Comparison of ENCODE assay signal across 8 cellular contexts in the genomic region with DNA sequence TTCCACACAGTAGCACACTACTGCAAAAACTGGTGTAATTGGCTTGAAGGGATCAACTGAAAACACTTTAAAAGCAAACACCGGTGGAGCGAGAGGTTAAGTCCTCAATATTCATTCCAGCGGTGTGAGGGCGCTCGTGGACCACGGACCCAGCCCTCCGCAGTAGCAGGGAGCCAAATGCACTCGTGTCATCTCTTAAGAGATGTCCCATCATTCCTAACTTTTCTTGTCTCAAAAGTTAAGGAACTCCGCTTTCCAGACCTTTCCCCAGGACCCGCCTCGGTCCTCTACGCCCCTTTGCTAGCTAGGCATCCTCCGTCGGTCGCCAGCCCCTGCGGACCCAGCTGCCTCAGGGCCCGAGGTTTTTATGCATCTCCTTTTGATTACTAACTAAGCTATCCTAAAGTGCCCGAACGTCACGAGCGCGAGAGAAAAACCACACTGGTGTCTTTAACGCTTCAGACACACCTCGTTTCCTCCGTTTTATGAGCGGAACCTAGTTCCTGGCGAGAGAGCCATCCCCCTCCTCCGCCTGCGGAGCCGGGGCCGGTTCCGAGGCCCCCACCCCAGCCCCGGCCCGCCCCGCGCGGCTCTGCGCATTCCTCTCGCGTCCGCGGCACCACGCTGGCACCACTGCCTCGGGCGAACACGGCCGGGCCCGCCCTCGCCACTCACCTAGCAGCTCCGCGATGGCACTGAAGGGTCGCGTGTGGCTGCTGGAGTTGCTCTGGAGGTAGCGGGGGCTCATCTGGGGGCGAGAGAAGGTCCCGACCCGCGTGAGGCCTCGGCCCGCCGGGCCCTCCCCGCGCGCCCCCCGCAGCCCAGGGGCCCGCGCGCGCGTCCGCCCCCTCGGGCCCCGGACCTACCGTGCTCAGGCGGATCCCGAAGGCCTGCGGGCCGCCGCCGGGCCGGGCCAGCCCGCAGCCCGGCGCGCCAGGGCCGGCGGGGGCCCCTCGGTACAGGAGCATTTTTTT. TPM values are rescaled to one million over a fixed set of nuclear protein-coding genes. Genes with fewer than 3 reads are reported as not detected.
DNase-seq lines count a peak whose midpoint lies in the region; ATAC-seq and TF ChIP-seq lines count a peak whose summit lies in the region.

No MANE protein-coding gene starts in this region.

- TF ChIP-seq CTCF in Calu3 (IDR thresholded peaks at IDR 0.05; ENCODE audit: unreplicated experiment), result no peak
- peak; percentile 58 for TF ChIP-seq CTCF in SK-N-SH (IDR thresholded peaks at IDR 0.05)
- TF ChIP-seq CTCF in psoas muscle (IDR thresholded peaks at IDR 0.05), result peak; percentile 51

- peak overlapping the region; percentile 73 for H3K4me2 ChIP-seq in SK-N-SH

- ATAC-seq in GM21526 (IDR thresholded peaks at IDR 0.05; ENCODE audit: low FRiP score, unreplicated experiment) (peak; percentile 44), left ventricle myocardium superior (peak; percentile 77), psoas muscle (peak; percentile 60 to 78 (median 67)), HG03457 (IDR thresholded peaks at IDR 0.05; ENCODE audit: unreplicated experiment) (no peak)

- in situ Hi-C loops in KBM-7 (cut with MboI; ENCODE audit: low pct_unique_long_range_greater_than_20kb, low sequenced_read_pairs), result no loop called here

- peak overlapping the region; percentile 77 for H3K4me3 Mint-ChIP-seq in Calu3 (ENCODE audit: low read depth, unreplicated experiment)

- peak overlapping the region; percentile 51; the same call in 1 of the 2 replicates for H3K9ac ChIP-seq in SK-N-SH

- H3K27ac ChIP-seq in SK-N-SH (ENCODE audit: low read depth in 2 of 2, low read length in 1 of 2) (0 out of 4 replicates have a peak overlapping the region, but pooled peaks of 1 of the 2 experiments have one; percentile 3), psoas muscle (peak overlapping the region; percentile 68)

- H3K36me3 ChIP-seq in SK-N-SH (replicated peaks in 1 of 2; ENCODE audit: control insufficient read depth in 1 of 2, insufficient read depth in 2 of 2, low read length in 1 of 2), result no peaks in the 10 kb centered on the region
- no peaks in the 10 kb centered on the region for H3K36me3 ChIP-seq in psoas muscle (ENCODE audit: insufficient read depth in 1 of 2, low read depth in 1 of 2)

- no peaks in the 10 kb centered on the region for H3K9me2 ChIP-seq in SK-N-SH

- CTCF ChIA-PET in Calu3 (lab: Charles Lee), result interaction anchor here (0.6 to 1.8 kb wide), 4 partner anchors 273 to 629 kb away, joined by 3 to 7 read pairs (median 4); partner anchors contain the start of gene PRPS1
- CTCF ChIA-PET in SK-N-SH (lab: Yijun Ruan, JAX), result interaction anchor here (0.9 to 1.5 kb wide), 7 partner anchors 15 to 895 kb away, joined by 3 to 6 read pairs (median 3); no protein-coding TSS in a partner anchor

- H3K9me3 ChIP-seq in SK-N-SH (no peaks in the 10 kb centered on the region), psoas muscle (no peaks in the 10 kb centered on the region)

- peak overlapping the region; percentile 69; the same call in 1 of the 2 replicates for H2AFZ ChIP-seq in SK-N-SH (ENCODE audit: low read depth)

- no peaks in the 10 kb centered on the region for H4K20me1 ChIP-seq in SK-N-SH (ENCODE audit: insufficient read depth)

- H3K4me3 ChIP-seq in SK-N-SH (ENCODE audit: low read depth in 2 of 2, low read length in 1 of 2), result peak overlapping the region; percentile 58 to 65
- peak overlapping the region; percentile 71 for H3K4me3 ChIP-seq in psoas muscle

- no peaks in the 10 kb centered on the region; a peak in 1 of 4 replicates for H3K4me1 ChIP-seq in SK-N-SH (ENCODE audit: control insufficient read depth in 1 of 2, insufficient read depth in 2 of 2, low read depth in 1 of 2, low read length in 1 of 2)
- no peaks in the 10 kb centered on the region for H3K4me1 ChIP-seq in psoas muscle

- peak; percentile 61 for DNase-seq in Calu3
- peak; percentile 79 for DNase-seq in KBM-7
- DNase-seq in SK-N-SH, result peak; percentile 54
- DNase-seq in amygdala (lab: John Stamatoyannopoulos, UW), result peak in 44 of 56 donors; percentile 0 to 58 (median 12)
- DNase-seq in left ventricle myocardium superior, result peak; percentile 68
- peak; percentile 43 to 63 for DNase-seq in psoas muscle

- peaks cover 13% of the 10 kb centered on the region for H3K36me3 Mint-ChIP-seq in Calu3 (ENCODE audit: insufficient read depth, unreplicated experiment)

- H3K27me3 Mint-ChIP-seq in Calu3 (ENCODE audit: unreplicated experiment), result no peaks in the 10 kb centered on the region

- TF ChIP-seq EP300 in SK-N-SH (IDR thresholded peaks at IDR 0.05; ENCODE audit: borderline replicate concordance in 1 of 2, low read depth in 1 of 2, low read length in 1 of 2), result no peak

- peaks cover 4% of the 10 kb centered on the region for H3F3A ChIP-seq in SK-N-SH (replicated peaks; ENCODE audit: insufficient read depth)

- intact Hi-C loops in Calu3 (cut with micrococcal nuclease; ENCODE audit: unreplicated experiment), result no loop called here
- intact Hi-C loops in left ventricle myocardium superior (cut with micrococcal nuclease), result no loop called here
- intact Hi-C loops in psoas muscle (cut with DNase I), result no loop called here

- no peaks in the 10 kb centered on the region for H3K9me3 Mint-ChIP-seq in Calu3 (ENCODE audit: low read depth, unreplicated experiment)

- no peak overlapping the region for H3K27ac Mint-ChIP-seq in Calu3 (ENCODE audit: unreplicated experiment)

- peak; percentile 73 for TF ChIP-seq RAD21 in SK-N-SH (IDR thresholded peaks at IDR 0.05; ENCODE audit: low read length)

- peaks cover 27% of the 10 kb centered on the region for H3K4me1 Mint-ChIP-seq in Calu3 (ENCODE audit: low read depth, unreplicated experiment)

- H3K27me3 ChIP-seq in SK-N-SH (ENCODE audit: insufficient read depth) (peaks cover 21% of the 10 kb centered on the region), psoas muscle (ENCODE audit: insufficient read depth in 3 of 3, low read length in 2 of 3) (peaks cover 0 to 22% (median 0%) of the 10 kb centered on the region in 3 donors)

- no TSS peak for BruUV-seq in Calu3 (replicated peaks; lab: Mats Ljungman, UMichigan)

- H3K79me2 ChIP-seq in SK-N-SH (ENCODE audit: insufficient read depth), result no peaks in the 10 kb centered on the region

- POLR2A ChIA-PET in SK-N-SH (lab: Yijun Ruan, JAX), result interaction anchor here (0.6 kb wide), 1 partner anchor 769 kb away, joined by 6 read pairs; no protein-coding TSS in a partner anchor

- WGBS in SK-N-SH (ENCODE audit: low lambda C conversion rate), result 6% methylated on average over 21 of the region's 88 CpGs
- WGBS in psoas muscle, 3 donors, result 0 to 30% (median 1%) methylated on average over 32 to 85 of the region's 88 CpGs

TF ChIP-seq in SK-N-SH, 30 proteins besides CTCF, POLR2A, EP300 and RAD21:
- no peak for TF ChIP-seq USF1 (IDR thresholded peaks at IDR 0.05; ENCODE audit: borderline replicate concordance, low read depth)
- no peak for TF ChIP-seq SIN3A (IDR thresholded peaks at IDR 0.05; ENCODE audit: borderline replicate concordance, low read depth, low read length)
- peak; percentile 32 for TF ChIP-seq SMC3 (IDR thresholded peaks at IDR 0.05; ENCODE audit: low read depth, low read length)
- TF ChIP-seq, protein P1, sequence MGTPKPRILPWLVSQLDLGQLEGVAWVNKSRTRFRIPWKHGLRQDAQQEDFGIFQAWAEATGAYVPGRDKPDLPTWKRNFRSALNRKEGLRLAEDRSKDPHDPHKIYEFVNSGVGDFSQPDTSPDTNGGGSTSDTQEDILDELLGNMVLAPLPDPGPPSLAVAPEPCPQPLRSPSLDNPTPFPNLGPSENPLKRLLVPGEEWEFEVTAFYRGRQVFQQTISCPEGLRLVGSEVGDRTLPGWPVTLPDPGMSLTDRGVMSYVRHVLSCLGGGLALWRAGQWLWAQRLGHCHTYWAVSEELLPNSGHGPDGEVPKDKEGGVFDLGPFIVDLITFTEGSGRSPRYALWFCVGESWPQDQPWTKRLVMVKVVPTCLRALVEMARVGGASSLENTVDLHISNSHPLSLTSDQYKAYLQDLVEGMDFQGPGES (IDR thresholded peaks at IDR 0.05; ENCODE audit: low read depth, low read length), result no peak

RNA-seq across cellular contexts. Expression of gene MORC4, which starts 0.7 kb away (rescaled TPM):
- total RNA-seq in Calu3 (2022), result 31.1 and 31.6 TPM in 2 replicates
- polyA plus RNA-seq in SK-N-SH (2012; rRNA removed), result 12.5 and 13.7 TPM in 2 replicates
- 15.2 and 16.1 TPM in 2 replicates for polyA plus RNA-seq in SK-N-SH (2012; cell fraction: cytosol; rRNA removed)
- 11.4 and 20.1 TPM in 2 replicates for polyA plus RNA-seq in SK-N-SH (2012; cell fraction: nucleus; rRNA removed)
- total RNA-seq in left ventricle myocardium superior, result 2.8 TPM
- total RNA-seq in psoas muscle, result 10 to 100 TPM in 2 of 4 donors, 1 to 10 TPM in 2; 7.9 to 17.1 (median 11.0) TPM
- 1 to 10 TPM; 2.1 to 7.5 (median 3.9) TPM for polyA plus RNA-seq in psoas muscle

Comparison
In these comparisons a context has a peak if more than half of its experiments do, and no peak if none do; other contexts are left out.
1. DNase-seq: peak in every context shown above with its lines; median percentile 79 in KBM-7; 68 in left ventricle myocardium superior; 61 in Calu3; 54 in SK-N-SH; 53 in psoas muscle; 12 in amygdala.